In genomic region chr14:23095196-23096108, GRCh38 we compare ENCODE assay signal across 8 cellular contexts. TPM values are rescaled to one million over a fixed set of nuclear protein-coding genes. Genes with fewer than 3 reads are reported as not detected.
DNase-seq lines count a peak whose midpoint lies in the region; ATAC-seq and TF ChIP-seq lines count a peak whose summit lies in the region.

C14orf119 (plus strand) TSS chr14:23095505; CDS start chr14:23097659, 2,154 bp downstream.

- H3K9me3 ChIP-seq in mucosa of stomach (ENCODE audit: control insufficient read depth, low read length): no peaks in the 10 kb centered on the region

- peaks cover 35% of the 10 kb centered on the region for H3K4me1 ChIP-seq in mucosa of stomach (ENCODE audit: control insufficient read depth, insufficient read depth, low read length)

- DNase-seq in CD1c-positive myeloid dendritic cell (ENCODE audit: extremely low spot score): peak; percentile 100
- DNase-seq in HPDE6-E6E7 (ENCODE audit: extremely low spot score): peak; percentile 99
- DNase-seq in activated CD8-positive, alpha-beta memory T cell treated with anti-CD3 and anti-CD28 coated beads for 24 hours: peak; percentile 94
- DNase-seq in epithelial cell of proximal tubule (ENCODE audit: low read depth): peak; percentile 98
- no peak for DNase-seq in NCI-H2081 treated with DMSO at 0.1 percent for 48 hours (lab: John Stamatoyannopoulos, UW)

- no peaks in the 10 kb centered on the region for H3K27me3 ChIP-seq in mucosa of stomach (ENCODE audit: control insufficient read depth, insufficient read depth, low read length)

- H3K4me3 ChIP-seq in epithelial cell of proximal tubule (ENCODE audit: low read depth, low read length): peak within 1 kb of the TSS; percentile 74
- H3K4me3 ChIP-seq in mucosa of stomach (ENCODE audit: low read length): peak within 1 kb of the TSS; percentile 95

- TF ChIP-seq CTCF in epithelial cell of proximal tubule (conservative IDR thresholded peaks at IDR 0.05; ENCODE audit: low read depth, low read length) (no peak), subcutaneous adipose tissue (IDR thresholded peaks at IDR 0.05; ENCODE audit: low read depth) (no peak)

- peak within 1 kb of the TSS; percentile 96 for H3K9ac ChIP-seq in mucosa of stomach (ENCODE audit: low read length)

- H3K36me3 ChIP-seq in mucosa of stomach (ENCODE audit: control insufficient read depth, insufficient read depth, low read length): peaks cover 2% of the 10 kb centered on the region

- ATAC-seq in GM19467 (IDR thresholded peaks at IDR 0.05; ENCODE audit: unreplicated experiment): peak; percentile 90

RNA-seq across cellular contexts. Expression of gene C14orf119, which starts in this region (rescaled TPM):
- total RNA-seq in epithelial cell of proximal tubule (27.3 and 53.8 TPM in 2 replicates), subcutaneous adipose tissue (10 to 100 TPM; 22.3 to 45.0 (median 41.7) TPM)
